Comparison of ENCODE assay signal across 1 cellular context in genomic region chr6:157668690-157669089, GRCh38.
TF ChIP-seq lines count a peak whose summit lies in the region.

No MANE protein-coding gene starts in this region.

TF ChIP-seq in H1, 55 proteins besides CTCF, POLR2A, EP300 and RAD21:
- no peak for TF ChIP-seq CBX5 (IDR thresholded peaks at IDR 0.05; ENCODE audit: low read depth, low read length)
- TF ChIP-seq SIRT6 (IDR thresholded peaks at IDR 0.05; ENCODE audit: low read length) = no peak
- no peak for TF ChIP-seq YY1 (IDR thresholded peaks at IDR 0.05; ENCODE audit: low read depth, low read length)
- TF ChIP-seq BRCA1 (IDR thresholded peaks at IDR 0.05; ENCODE audit: low read depth, low read length) = no peak
- no peak for TF ChIP-seq GABPA (IDR thresholded peaks at IDR 0.05; ENCODE audit: borderline replicate concordance, insufficient read depth, low read length)
- no peak for TF ChIP-seq RFX5 (IDR thresholded peaks at IDR 0.05; ENCODE audit: borderline replicate concordance, low read depth, low read length)
- no peak for TF ChIP-seq KDM5A (IDR thresholded peaks at IDR 0.05; ENCODE audit: low read length)
- TF ChIP-seq RNF2 (IDR thresholded peaks at IDR 0.05; ENCODE audit: borderline replicate concordance, low read depth, low read length, missing control alignments, poor library complexity, severe bottlenecking) = no peak
- TF ChIP-seq JUND (IDR thresholded peaks at IDR 0.05; ENCODE audit: low read length) = no peak
- no peak for TF ChIP-seq SP2 (IDR thresholded peaks at IDR 0.05; ENCODE audit: low read length)
TF ChIP-seq in H1: peak in this region for 0.
